ENCODE assay signal across 8 cellular contexts in genomic region chr1:201191723-201192477, GRCh38. TPM values are rescaled to one million over a fixed set of nuclear protein-coding genes. Genes with fewer than 3 reads are reported as not detected.
A peak's percentile ranks its signal among the peaks of the same experiment; 100 is the strongest.
DNase-seq lines count a peak whose midpoint lies in the region; TF ChIP-seq lines count a peak whose summit lies in the region.

No MANE protein-coding gene starts in this region.

- DNase-seq in GM03348 (ENCODE audit: low spot score), result peak; percentile 79
- peak; percentile 94 for DNase-seq in RPMI7951 (ENCODE audit: low read depth)
- DNase-seq in epithelial cell of prostate (ENCODE audit: low read depth, low spot score), result peak; percentile 70
- DNase-seq in stimulated activated CD4-positive, alpha-beta T cell treated with anti-CD3 and anti-CD28 coated beads, Interleukin-15, amount 100 ng/mL, for 48 hours (ENCODE audit: low read depth in 2 of 2), result peak; percentile 45 to 48
- DNase-seq in activated effector memory CD4-positive, alpha-beta T cell treated with anti-CD3 and anti-CD28 coated beads, Interleukin-2, amount 50 U/mL, for 16 hours, result no peak
- no peak for DNase-seq in osteocyte (ENCODE audit: extremely low spot score, unreplicated experiment)
- DNase-seq in COLO668 (lab: John Stamatoyannopoulos, UW; ENCODE audit: unreplicated experiment), result no peak
- no peak for DNase-seq in GM20000 (ENCODE audit: low spot score)

- H3K27me3 Mint-ChIP-seq in osteocyte (ENCODE audit: unreplicated experiment), result peaks cover 22% of the 10 kb centered on the region

- peaks cover 7% of the 10 kb centered on the region for H3K4me1 Mint-ChIP-seq in osteocyte (ENCODE audit: unreplicated experiment)

- no peaks in the 10 kb centered on the region for H3K9me3 Mint-ChIP-seq in osteocyte (ENCODE audit: unreplicated experiment)

- no peak overlapping the region for H3K27ac ChIP-seq in epithelial cell of prostate

- no peak overlapping the region for H3K4me3 Mint-ChIP-seq in osteocyte (ENCODE audit: unreplicated experiment)

- TF ChIP-seq CTCF in osteocyte (IDR thresholded peaks at IDR 0.05) (no peak), GM20000 (IDR thresholded peaks at IDR 0.05; ENCODE audit: extremely low read depth, missing control alignments) (no peak)

- no peaks in the 10 kb centered on the region for H3K36me3 Mint-ChIP-seq in osteocyte (ENCODE audit: unreplicated experiment)

- no peak overlapping the region for H3K27ac Mint-ChIP-seq in osteocyte (ENCODE audit: unreplicated experiment)

RNA-seq across cellular contexts. Expression of gene IGFN1, which starts 1.3 kb away (rescaled TPM):
- total RNA-seq in RPMI7951 (2014; rRNA removed; shearing (Covaris generic)), result 1.1 and 3.9 TPM in 2 replicates
- total RNA-seq in osteocyte, result 3.2 and 3.8 TPM in 2 replicates

RNA-seq across cellular contexts. Expression of gene TMEM9, which starts 37.6 kb away (rescaled TPM):
- 101 and 107 TPM in 2 replicates for total RNA-seq in RPMI7951 (2014; rRNA removed; shearing (Covaris generic))
- total RNA-seq in osteocyte, result 63.9 and 64.2 TPM in 2 replicates

Comparison
In these comparisons a context has a peak if more than half of its experiments do, and no peak if none do; other contexts are left out.
1. DNase-seq: peak in GM03348 (single experiment), RPMI7951 (single experiment), epithelial cell of prostate (single experiment) and stimulated activated CD4-positive, alpha-beta T cell treated with anti-CD3 and anti-CD28 coated beads, Interleukin-15, amount 100 ng/mL, for 48 hours (2 of 2); none in activated effector memory CD4-positive, alpha-beta T cell treated with anti-CD3 and anti-CD28 coated beads, Interleukin-2, amount 50 U/mL, for 16 hours (single experiment), osteocyte (single experiment), COLO668 (single experiment) and GM20000 (single experiment).